26 cellular contexts compared by ENCODE assay signal in the genomic region with DNA sequence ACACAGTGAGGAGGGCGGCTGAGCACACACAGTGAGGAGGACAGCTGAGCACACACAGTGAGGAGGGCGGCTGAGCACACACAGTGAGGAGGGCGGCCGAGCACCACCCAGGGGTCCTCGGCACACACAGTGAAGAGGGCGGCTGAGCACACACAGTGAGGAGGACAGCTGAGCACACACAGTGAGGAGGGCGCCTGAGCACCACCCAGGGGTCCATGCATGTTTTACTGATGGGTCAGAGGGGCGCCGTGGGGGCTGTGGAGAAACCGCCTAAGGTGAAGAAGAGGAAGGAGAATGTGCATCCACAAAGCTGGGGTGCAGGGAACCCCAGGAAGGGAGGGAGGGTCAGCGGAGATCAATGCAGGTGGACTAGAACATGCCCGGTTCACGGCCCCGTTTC.
DNase-seq lines count a peak whose midpoint lies in the region; ATAC-seq and TF ChIP-seq lines count a peak whose summit lies in the region.
"Had no signal": no experiment of that assay in that cellular context is flagged by ENCODE, and none has a peak within 500 bp of the region (broad histone marks: within the 10 kb centered on the region; RNA-seq: fewer than 3 reads in every experiment).

No MANE protein-coding gene starts in this region.

- ATAC-seq in Panc1: 0 out of 2 replicates have a peak, but pooled peaks have one; percentile 32
- ATAC-seq in left lobe of liver: no peak
- ATAC-seq in upper lobe of right lung: peak; percentile 29
- ATAC-seq in HG03095 (IDR thresholded peaks at IDR 0.05; ENCODE audit: unreplicated experiment): no peak
- ATAC-seq: left lung; stimulated activated naive CD8-positive, alpha-beta T cell treated with anti-CD3 and anti-CD28 coated beads, Interleukin-15, amount 100 ng/mL, for 72 hours; T-cell had no signal

- BruUV-seq in Panc1 (replicated peaks; lab: Mats Ljungman, UMichigan): no TSS peak

- H3K4me3 ChIP-seq in Panc1 (ENCODE audit: low read depth in 2 of 2, low read length in 2 of 2) (no peak overlapping the region), upper lobe of right lung (no peak overlapping the region)
- H3K4me3 ChIP-seq: heart left ventricle, left lung, tibial nerve had no signal

- CTCF ChIA-PET in Panc1 (lab: Charles Lee): no interaction called here

- DNase-seq in NCI-H2081 (lab: John Stamatoyannopoulos, UW): peak; percentile 60 to 70
- no peak for DNase-seq in NCI-H2081 treated with DMSO at 0.1 percent for 48 hours (lab: John Stamatoyannopoulos, UW)
- no peak for DNase-seq in Panc1 (ENCODE audit: low read depth, low spot score)
- peak; percentile 33 for DNase-seq in left lobe of liver (ENCODE audit: low spot score)
- DNase-seq in upper lobe of right lung: peak; percentile 43
- no peak for DNase-seq in MV-4-11 (lab: John Stamatoyannopoulos, UW)
- no peak for DNase-seq in NCI-H2227 (lab: John Stamatoyannopoulos, UW; ENCODE audit: unreplicated experiment)
- DNase-seq: activated CD4-positive, alpha-beta memory T cell treated with anti-CD3 and anti-CD28 coated beads, Interleukin-2, amount 10 ng/mL, durations not matched to agents 7 days and 5 days; activated effector memory CD4-positive, alpha-beta T cell treated with Interleukin-2 at 50 U/mL for 16 hours; activated naive CD8-positive, alpha-beta T cell treated with anti-CD3 and anti-CD28 coated beads for 36 hours; activated T-cell treated with anti-CD3 and anti-CD28 coated beads for 4 hours; CD4-positive, CD25-positive, alpha-beta regulatory T cell; EL; heart left ventricle; HFFc6; left lung; NCI-H1436; NCI-H2171; NCI-H82; OCI-M1; SIG-M5; stimulated activated naive CD8-positive, alpha-beta T cell treated with anti-CD3 and anti-CD28 coated beads, Interleukin-15, amount 100 ng/mL, for 72 hours; T-cell had no signal

- in situ Hi-C loops in Panc1 (cut with HindIII; ENCODE audit: low pct_unique_long_range_greater_than_20kb, low sequenced_read_pairs): no loop called here

- TF ChIP-seq CTCF in Panc1 (IDR thresholded peaks at IDR 0.05) (no peak), upper lobe of right lung (IDR thresholded peaks at IDR 0.05) (no peak)

- H3K4me1 ChIP-seq in Panc1 (ENCODE audit: control insufficient read depth, insufficient read depth, low read length) (no peaks in the 10 kb centered on the region; the same call in 1 of the 2 replicates), upper lobe of right lung (no peaks in the 10 kb centered on the region)
- H3K4me1 ChIP-seq: heart left ventricle, left lung, tibial nerve had no signal

- POLR2A ChIA-PET in Panc1 (lab: Charles Lee): no interaction called here

- H3K36me3 ChIP-seq in Panc1 (ENCODE audit: control insufficient read depth, insufficient read depth, low read length) (no peaks in the 10 kb centered on the region; the same call in 1 of the 2 replicates), upper lobe of right lung (no peaks in the 10 kb centered on the region)
- H3K36me3 ChIP-seq: heart left ventricle, left lung, tibial nerve had no signal

- H3K9me3 ChIP-seq in Panc1 (ENCODE audit: control insufficient read depth, insufficient read depth, low read depth, low read length) (no peaks in the 10 kb centered on the region), upper lobe of right lung (no peaks in the 10 kb centered on the region)
- H3K9me3 ChIP-seq: heart left ventricle had no signal

- H3K27ac ChIP-seq in Panc1 (ENCODE audit: low read length) (no peak overlapping the region), upper lobe of right lung (no peak overlapping the region)
- H3K27ac ChIP-seq: 22Rv1, heart left ventricle, left lung, tibial nerve had no signal

- intact Hi-C loops in Panc1 (cut with micrococcal nuclease; ENCODE audit: unreplicated experiment) (no loop called here), upper lobe of right lung (cut with DNase I) (no loop called here)

- H3K27me3 ChIP-seq in Panc1 (ENCODE audit: control insufficient read depth, insufficient read depth, low read length): no peaks in the 10 kb centered on the region
- peaks cover 18% of the 10 kb centered on the region for H3K27me3 ChIP-seq in upper lobe of right lung
- H3K27me3 ChIP-seq: tibial nerve had no signal

Comparison
In these comparisons a context has a peak if more than half of its experiments do, and no peak if none do; other contexts are left out.
1. DNase-seq: peak in NCI-H2081 (2 of 2), left lobe of liver (single experiment) and upper lobe of right lung (single experiment); none in NCI-H2081 treated with DMSO at 0.1 percent for 48 hours (single experiment), Panc1 (single experiment), MV-4-11 (single experiment) and NCI-H2227 (single experiment).
2. ATAC-seq: peak in Panc1 (single experiment) and upper lobe of right lung (single experiment); none in left lobe of liver (single experiment) and HG03095 (single experiment).